ENCODE assay signal across 10 cellular contexts in genomic region chr3:72163809-72164634, GRCh38.
A peak's percentile ranks its signal among the peaks of the same experiment; 100 is the strongest.
DNase-seq lines count a peak whose midpoint lies in the region; ATAC-seq and TF ChIP-seq lines count a peak whose summit lies in the region.
"Had no signal": no experiment of that assay in that cellular context is flagged by ENCODE, and none has a peak within 500 bp of the region (broad histone marks: within the 10 kb centered on the region; RNA-seq: fewer than 3 reads in every experiment).

No MANE protein-coding gene starts in this region.

- H3K4me1 ChIP-seq in HEK293 (ENCODE audit: control insufficient read depth, insufficient read depth, low read length) = 0 out of 2 replicates have a peak, but pooled peaks cover 2% of the 10 kb centered on the region

- no peak overlapping the region for H3K27ac ChIP-seq in HEK293 (ENCODE audit: extremely low read depth, low read depth, low read length)

- DNase-seq in left colon (peak in 1 of 2 donors; percentile 16), NCI-H2081 treated with DMSO at 0.1 percent for 48 hours (lab: John Stamatoyannopoulos, UW) (no peak), cortex of kidney (lab: John Stamatoyannopoulos, UW) (no peak)
- DNase-seq in activated CD4-positive, alpha-beta T cell treated with anti-CD3 and anti-CD28 coated beads, Interleukin-2, amount 50 U/mL, for 1 hour = no peak
- no peak for DNase-seq in activated CD4-positive, alpha-beta T cell treated with anti-CD3 and anti-CD28 coated beads for 48 hours
- DNase-seq: effector memory CD4-positive, alpha-beta T cell; mesendoderm had no signal

- no peaks in the 10 kb centered on the region for H3K36me3 ChIP-seq in HEK293 (ENCODE audit: control insufficient read depth in 2 of 2, insufficient read depth in 1 of 2, low read length in 2 of 2)

- H3K4me3 ChIP-seq in HEK293 (ENCODE audit: low read depth, low read length) = no peak overlapping the region

- intact Hi-C loops in left colon (cut with DNase I, micrococcal nuclease) = no loop called here

- ATAC-seq in GM18858 (IDR thresholded peaks at IDR 0.05; ENCODE audit: unreplicated experiment) (peak; percentile 87), HG03571 (IDR thresholded peaks at IDR 0.05; ENCODE audit: unreplicated experiment) (peak; percentile 89), left colon (peak; percentile 42)

- H3K9me3 ChIP-seq in HEK293 (ENCODE audit: control insufficient read depth, insufficient read depth, low read depth, low read length) = no peaks in the 10 kb centered on the region

- TF ChIP-seq CTCF in HEK293 (tag by site-specific recombination; IDR thresholded peaks at IDR 0.05) = no peak

- CTCF ChIA-PET in HEK293 (lab: Yijun Ruan, JAX) = interaction anchor here (1.3 kb wide), 1 partner anchor 23 kb away, joined by 5 read pairs; no protein-coding TSS in a partner anchor

- POLR2A ChIA-PET in HEK293 (lab: Yijun Ruan, JAX) = no interaction called here

TF ChIP-seq in HEK293, 187 proteins besides CTCF, POLR2A, EP300 and RAD21:
- 0 out of 2 replicates have a peak, but pooled peaks have one; percentile 32 for TF ChIP-seq ZBTB20 (tag by site-specific recombination; IDR thresholded peaks at IDR 0.05)
- no peak for TF ChIP-seq ZNF639 (tag by site-specific recombination; IDR thresholded peaks at IDR 0.05)
- no peak for TF ChIP-seq BCL6B (tag by site-specific recombination; IDR thresholded peaks at IDR 0.05)
- TF ChIP-seq ZNF23 (tag by site-specific recombination; IDR thresholded peaks at IDR 0.05; ENCODE audit: borderline replicate concordance) = no peak
- TF ChIP-seq ZIC2 (tag by site-specific recombination; IDR thresholded peaks at IDR 0.05) = peak; percentile 37; the same call in 1 of the 2 replicates
- no peak for TF ChIP-seq ZSCAN4 (tag by site-specific recombination; IDR thresholded peaks at IDR 0.05)
